In the genomic region with DNA sequence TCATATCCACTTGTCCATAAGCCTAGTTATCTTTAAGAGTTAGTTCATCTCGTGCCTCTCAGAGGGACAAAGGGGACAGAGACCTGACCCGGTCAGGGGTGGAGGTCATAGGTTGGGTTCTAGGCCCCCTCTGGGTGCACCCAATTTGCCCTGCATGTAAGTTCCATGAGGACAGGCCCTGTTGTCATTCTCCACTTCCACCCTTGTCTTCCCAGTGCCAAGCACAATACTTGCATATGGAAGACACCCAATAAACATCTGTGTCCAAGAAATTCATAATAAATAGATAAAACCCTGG, we compare ENCODE assay signal across 9 cellular contexts. TPM values are rescaled to one million over a fixed set of nuclear protein-coding genes. Genes with fewer than 3 reads are reported as not detected.
A peak's percentile ranks its signal among the peaks of the same experiment; 100 is the strongest.
DNase-seq lines count a peak whose midpoint lies in the region; ATAC-seq, FAIRE-seq and TF ChIP-seq lines count a peak whose summit lies in the region.
"Had no signal": no experiment of that assay in that cellular context is flagged by ENCODE, and none has a peak within 500 bp of the region (broad histone marks: within the 10 kb centered on the region; RNA-seq: fewer than 3 reads in every experiment).

No MANE protein-coding gene starts in this region.

- peaks cover 14% of the 10 kb centered on the region for H3K36me3 ChIP-seq in endodermal cell (ENCODE audit: control insufficient read depth, insufficient read depth, low read length)
- H3K36me3 ChIP-seq in pancreas = no peaks in the 10 kb centered on the region
- H3K36me3 ChIP-seq in aorta (ENCODE audit: control insufficient read depth in 1 of 2, insufficient read depth in 2 of 2, low read length in 1 of 2) = no peaks in the 10 kb centered on the region

- H3K27me3 ChIP-seq in endodermal cell (ENCODE audit: control insufficient read depth, insufficient read depth, low read length, poor library complexity, severe bottlenecking) = peaks cover 46% of the 10 kb centered on the region
- no peaks in the 10 kb centered on the region for H3K27me3 ChIP-seq in pancreas
- no peaks in the 10 kb centered on the region for H3K27me3 ChIP-seq in aorta (ENCODE audit: control insufficient read depth in 1 of 2, insufficient read depth in 2 of 2, low read length in 1 of 2)

- no peak overlapping the region for H3K27ac Mint-ChIP-seq in activated T-cell treated with anti-CD3 and anti-CD28 coated beads, Interleukin-2, amount 50 U/mL, for 72 hours
- H3K27ac Mint-ChIP-seq in endodermal cell = no peak overlapping the region
- H3K27ac Mint-ChIP-seq in stimulated activated naive B cell treated with anti-CD40 and anti-IgM and Interleukin-4, amounts not matched to agents 10 μg/mL and 1 μg/mL and 100 μg/mL, for 72 hours = no peak overlapping the region

- H3K4me1 Mint-ChIP-seq in activated T-cell treated with anti-CD3 and anti-CD28 coated beads, Interleukin-2, amount 50 U/mL, for 72 hours (ENCODE audit: low read depth) = peaks cover 28% of the 10 kb centered on the region
- H3K4me1 Mint-ChIP-seq in endodermal cell = peaks cover 6% of the 10 kb centered on the region
- peaks cover 23 to 33% of the 10 kb centered on the region in 2 donors for H3K4me1 Mint-ChIP-seq in stimulated activated naive B cell treated with anti-CD40 and anti-IgM and Interleukin-4, amounts not matched to agents 10 μg/mL and 1 μg/mL and 100 μg/mL, for 72 hours

- H3K4me3 ChIP-seq in endodermal cell (ENCODE audit: low read length) (no peak overlapping the region), pancreas (no peak overlapping the region), aorta (ENCODE audit: low read length in 2 of 2) (no peak overlapping the region)

- no peak for FAIRE-seq in pancreas (lab: Jason Lieb, UNC)

- POLR2A ChIA-PET in RWPE1 (lab: Yijun Ruan, JAX; ENCODE audit: low non-redundant PET) = no interaction called here

- H3K27ac ChIP-seq in RWPE1 (peak overlapping the region; percentile 90), endodermal cell (ENCODE audit: low read depth, low read length) (no peak overlapping the region), pancreas (peak overlapping the region in 2 of 4 donors; percentile 93 to 99), aorta (ENCODE audit: low read depth in 1 of 2, low read length in 2 of 2) (no peak overlapping the region)

- TF ChIP-seq CTCF in RWPE1 (conservative IDR thresholded peaks at IDR 0.05; ENCODE audit: low read depth) (no peak), endodermal cell (conservative IDR thresholded peaks at IDR 0.05) (no peak), pancreas (IDR thresholded peaks at IDR 0.05) (no peak)

- H3K9me3 ChIP-seq in endodermal cell (ENCODE audit: control insufficient read depth, low read length) (no peaks in the 10 kb centered on the region), pancreas (no peaks in the 10 kb centered on the region), aorta (ENCODE audit: control insufficient read depth, low read length) (no peaks in the 10 kb centered on the region)

- no peak overlapping the region for H3K9ac ChIP-seq in endodermal cell (ENCODE audit: extremely low read depth, low read length, poor library complexity, severe bottlenecking)

- intact Hi-C loops in pancreas (cut with DNase I) (no loop called here), aorta (cut with DNase I) (no loop called here)

- H3K27me3 Mint-ChIP-seq in activated T-cell treated with anti-CD3 and anti-CD28 coated beads, Interleukin-2, amount 50 U/mL, for 72 hours (ENCODE audit: low read depth) = peaks cover 27% of the 10 kb centered on the region
- H3K27me3 Mint-ChIP-seq in endodermal cell (ENCODE audit: insufficient read depth) = peaks cover 45% of the 10 kb centered on the region
- peaks cover 18 to 22% of the 10 kb centered on the region in 2 donors for H3K27me3 Mint-ChIP-seq in stimulated activated naive B cell treated with anti-CD40 and anti-IgM and Interleukin-4, amounts not matched to agents 10 μg/mL and 1 μg/mL and 100 μg/mL, for 72 hours

- peaks cover 0 to 2% of the 10 kb centered on the region in 2 donors for H3K36me3 Mint-ChIP-seq in activated T-cell treated with anti-CD3 and anti-CD28 coated beads, Interleukin-2, amount 50 U/mL, for 72 hours (ENCODE audit: insufficient read depth in 2 of 2)
- peaks cover 2% of the 10 kb centered on the region for H3K36me3 Mint-ChIP-seq in endodermal cell (ENCODE audit: low read depth)
- H3K36me3 Mint-ChIP-seq in stimulated activated naive B cell treated with anti-CD40 and anti-IgM and Interleukin-4, amounts not matched to agents 10 μg/mL and 1 μg/mL and 100 μg/mL, for 72 hours = peaks cover 4 to 6% of the 10 kb centered on the region in 2 donors

- DNase-seq in activated T-cell treated with anti-CD3 and anti-CD28 coated beads, Interleukin-2, amount 50 U/mL, for 72 hours = no peak
- DNase-seq in activated T-cell treated with anti-CD3 and anti-CD28 coated beads, Interleukin-2, amount 50 U/mL, for 48 hours = no peak
- DNase-seq in RWPE1 (ENCODE audit: low spot score) = no peak
- no peak for DNase-seq in endodermal cell
- no peak for DNase-seq in stimulated activated naive B cell treated with anti-CD40 and anti-IgM and Interleukin-4, amounts not matched to agents 10 μg/mL and 1 μg/mL and 100 μg/mL, for 72 hours
- no peak for DNase-seq in pancreas
- DNase-seq in aorta = no peak

- H3K4me3 Mint-ChIP-seq in activated T-cell treated with anti-CD3 and anti-CD28 coated beads, Interleukin-2, amount 50 U/mL, for 72 hours = peak overlapping the region; percentile 92 to 93
- H3K4me3 Mint-ChIP-seq in endodermal cell = peak overlapping the region; percentile 75
- peak overlapping the region; percentile 85 to 90 for H3K4me3 Mint-ChIP-seq in stimulated activated naive B cell treated with anti-CD40 and anti-IgM and Interleukin-4, amounts not matched to agents 10 μg/mL and 1 μg/mL and 100 μg/mL, for 72 hours

- no peaks in the 10 kb centered on the region for H3K4me1 ChIP-seq in endodermal cell (ENCODE audit: control insufficient read depth, insufficient read depth, low read length)
- H3K4me1 ChIP-seq in pancreas = peaks cover 0 to 17% (median 15%) of the 10 kb centered on the region in 3 donors
- no peaks in the 10 kb centered on the region for H3K4me1 ChIP-seq in aorta (ENCODE audit: control insufficient read depth in 1 of 2, insufficient read depth in 2 of 2, low read length in 2 of 2)

- ATAC-seq in activated T-cell treated with anti-CD3 and anti-CD28 coated beads, Interleukin-2, amount 50 U/mL, for 72 hours (replicated peaks in 1 of 2) = no peak
- no peak for ATAC-seq in stimulated activated naive B cell treated with anti-CD40 and anti-IgM and Interleukin-4, amounts not matched to agents 10 μg/mL and 1 μg/mL and 100 μg/mL, for 72 hours (replicated peaks)
- no peak for ATAC-seq in pancreas
- ATAC-seq in aorta (ENCODE audit: low FRiP score) = no peak
- ATAC-seq in HG02678 (IDR thresholded peaks at IDR 0.05; ENCODE audit: unreplicated experiment) = no peak

- WGBS in endodermal cell (ENCODE audit: insufficient coverage in 1 of 2, insufficient read length in 1 of 2), 2 experiments = 80 to 81% methylated on average over 1 to 2 of the region's 2 CpGs
- 60 to 64% methylated on average over 2 of the region's 2 CpGs for WGBS in pancreas, 2 donors
- 87 to 96% methylated on average over 2 of the region's 2 CpGs for WGBS in aorta, 2 donors

- H3K9me3 Mint-ChIP-seq in activated T-cell treated with anti-CD3 and anti-CD28 coated beads, Interleukin-2, amount 50 U/mL, for 72 hours = no peaks in the 10 kb centered on the region
- no peaks in the 10 kb centered on the region for H3K9me3 Mint-ChIP-seq in endodermal cell
- no peaks in the 10 kb centered on the region for H3K9me3 Mint-ChIP-seq in stimulated activated naive B cell treated with anti-CD40 and anti-IgM and Interleukin-4, amounts not matched to agents 10 μg/mL and 1 μg/mL and 100 μg/mL, for 72 hours

- CTCF ChIA-PET in RWPE1 (lab: Yijun Ruan, JAX) = interaction anchor here (1.0 kb wide), 1 partner anchor 99 kb away, joined by 5 read pairs; no protein-coding TSS in a partner anchor

RNA-seq across cellular contexts. Expression of gene YIF1A, which starts 1.3 kb away (rescaled TPM):
- total RNA-seq in activated T-cell treated with anti-CD3 and anti-CD28 coated beads, Interleukin-2, amount 50 U/mL, for 72 hours = 10 to 100 TPM; 42.9 to 50.8 TPM
- total RNA-seq in endodermal cell = 10 to 100 TPM; 70.6 to 80.1 TPM
- 55.2 TPM for polyA plus RNA-seq in endodermal cell (2013, experiment 1 of 2)
- 51.0 TPM for polyA plus RNA-seq in endodermal cell (2013, experiment 2 of 2)
- 10 to 100 TPM; 39.7 to 64.9 (median 49.1) TPM for total RNA-seq in pancreas
- polyA plus RNA-seq in pancreas = 100 to 1,000 TPM in 1 of 2 donors, 10 to 100 TPM in 1; 82.7 to 112 TPM
- total RNA-seq in aorta = 10 to 100 TPM; 73.2 to 75.5 TPM
- polyA plus RNA-seq in aorta = 100 to 1,000 TPM in 1 of 2 donors, 10 to 100 TPM in 1; 76.0 to 109 TPM

RNA-seq across cellular contexts. Expression of gene TMEM151A, which starts 1.4 kb away (rescaled TPM):
- under 1 TPM in 1 of 2 donors, not detected in 1; 0.10 TPM for total RNA-seq in activated T-cell treated with anti-CD3 and anti-CD28 coated beads, Interleukin-2, amount 50 U/mL, for 72 hours
- total RNA-seq in endodermal cell = under 1 TPM in 1 of 2 donors, not detected in 1; 0.20 TPM
- polyA plus RNA-seq in endodermal cell (2013, experiment 1 of 2) = 0.50 TPM
- 0.41 TPM for polyA plus RNA-seq in endodermal cell (2013, experiment 2 of 2)
- total RNA-seq in pancreas = under 1 TPM; 0.49 to 0.79 (median 0.72) TPM
- polyA plus RNA-seq in pancreas = 1 to 10 TPM; 1.6 to 4.4 TPM
- total RNA-seq in aorta = under 1 TPM in 1 of 2 donors, not detected in 1; 0.13 TPM
- polyA plus RNA-seq in aorta = not detected

RNA-seq across cellular contexts. Expression of gene CNIH2, which starts 12.3 kb away (rescaled TPM):
- total RNA-seq in activated T-cell treated with anti-CD3 and anti-CD28 coated beads, Interleukin-2, amount 50 U/mL, for 72 hours = 1 to 10 TPM; 1.2 to 3.5 TPM
- 1 to 10 TPM; 3.5 to 3.8 TPM for total RNA-seq in endodermal cell
- polyA plus RNA-seq in endodermal cell (2013, experiment 1 of 2) = 74.4 TPM
- 67.1 TPM for polyA plus RNA-seq in endodermal cell (2013, experiment 2 of 2)
- 1 to 10 TPM in 5 of 6 donors, under 1 TPM in 1; 0.83 to 6.8 (median 1.9) TPM for total RNA-seq in pancreas
- 10 to 100 TPM in 1 of 2 donors, 1 to 10 TPM in 1; 8.0 to 34.3 TPM for polyA plus RNA-seq in pancreas
- total RNA-seq in aorta = 1 to 10 TPM in 1 of 2 donors, under 1 TPM in 1; 0.75 to 1.1 TPM
- polyA plus RNA-seq in aorta = under 1 TPM in 1 of 2 donors, not detected in 1; 0.18 TPM

RNA-seq across cellular contexts. Expression of gene RAB1B, which starts 21.8 kb away (rescaled TPM):
- 100 to 1,000 TPM; 127 to 139 TPM for total RNA-seq in activated T-cell treated with anti-CD3 and anti-CD28 coated beads, Interleukin-2, amount 50 U/mL, for 72 hours
- total RNA-seq in endodermal cell (100 to 1,000 TPM; 122 to 126 TPM), pancreas (10 to 100 TPM; 36.8 to 61.9 (median 49.7) TPM), aorta (100 to 1,000 TPM; 102 to 111 TPM)
- polyA plus RNA-seq in endodermal cell (2013, experiment 1 of 2) = 110 TPM
- 101 TPM for polyA plus RNA-seq in endodermal cell (2013, experiment 2 of 2)
- polyA plus RNA-seq in pancreas (10 to 100 TPM; 92.0 to 96.2 TPM), aorta (100 to 1,000 TPM; 125 to 130 TPM)

RNA-seq across cellular contexts. Expression of gene CD248, which starts 26.6 kb away (rescaled TPM):
- 1 to 10 TPM; 3.0 to 3.9 TPM for total RNA-seq in activated T-cell treated with anti-CD3 and anti-CD28 coated beads, Interleukin-2, amount 50 U/mL, for 72 hours
- total RNA-seq in endodermal cell (under 1 TPM; 0.33 to 0.40 TPM), pancreas (10 to 100 TPM in 3 of 6 donors, 1 to 10 TPM in 3; 1.2 to 17.7 (median 7.5) TPM), aorta (100 to 1,000 TPM in 1 of 2 donors, 10 to 100 TPM in 1; 38.6 to 118 TPM)
- 4.7 TPM for polyA plus RNA-seq in endodermal cell (2013, experiment 1 of 2)
- 5.5 TPM for polyA plus RNA-seq in endodermal cell (2013, experiment 2 of 2)
- polyA plus RNA-seq in pancreas (1 to 10 TPM; 2.5 to 4.0 TPM), aorta (1 to 10 TPM; 3.1 to 7.2 TPM)
- total RNA-seq: HT-29 had no signal
